In genomic region chr1:39128126-39128525, GRCh38 we compare ENCODE assay signal across 14 cellular contexts.
DNase-seq lines count a peak whose midpoint lies in the region; ATAC-seq and TF ChIP-seq lines count a peak whose summit lies in the region.
"Had no signal": no experiment of that assay in that cellular context is flagged by ENCODE, and none has a peak within 500 bp of the region (broad histone marks: within the 10 kb centered on the region; RNA-seq: fewer than 3 reads in every experiment).

No MANE protein-coding gene starts in this region.

- H3K9me3 ChIP-seq in tibial artery = no peaks in the 10 kb centered on the region

- intact Hi-C loops in tibial artery (cut with DNase I; ENCODE audit: low total_unique reads) = no loop called here

- TF ChIP-seq CTCF in RWPE1 (conservative IDR thresholded peaks at IDR 0.05; ENCODE audit: low read depth) (no peak), coronary artery (IDR thresholded peaks at IDR 0.05) (no peak), nephron (IDR thresholded peaks at IDR 0.05; ENCODE audit: unreplicated experiment in 3 of 3) (no peak), tibial artery (IDR thresholded peaks at IDR 0.05) (no peak)

- H3K4me3 ChIP-seq in coronary artery (no peak overlapping the region), tibial artery (no peak overlapping the region)

- CTCF ChIA-PET in RWPE1 (lab: Yijun Ruan, JAX) = interaction anchor here (0.5 to 1.2 kb wide), 4 partner anchors 11 to 220 kb away, joined by 3 read pairs; no protein-coding TSS in a partner anchor

- H3K27me3 ChIP-seq in tibial artery = no peaks in the 10 kb centered on the region

- no peaks in the 10 kb centered on the region for H3K27me3 Mint-ChIP-seq in nephron (ENCODE audit: low read depth)
- H3K27me3 Mint-ChIP-seq: progenitor cell of endocrine pancreas; stimulated activated memory B cell treated with anti-CD40 and anti-IgM and Interleukin-4, amounts not matched to agents 10 μg/mL and 1 μg/mL and 100 μg/mL, for 72 hours; T-cell had no signal

- H3K27ac ChIP-seq in RWPE1 (peak overlapping the region; percentile 51), coronary artery (peak overlapping the region; percentile 46 to 62), tibial artery (peak overlapping the region; percentile 56 to 67)

- DNase-seq in RWPE1 (ENCODE audit: low spot score) = no peak
- DNase-seq in coronary artery (ENCODE audit: low spot score) = no peak
- no peak for DNase-seq in tibial artery
- no peak for DNase-seq in NCI-H748 (lab: John Stamatoyannopoulos, UW; ENCODE audit: unreplicated experiment)
- no peak for DNase-seq in NCI-H446 treated with DMSO at 0.1 percent for 48 hours (lab: John Stamatoyannopoulos, UW)
- DNase-seq: activated CD8-positive, alpha-beta T cell treated with anti-CD3 and anti-CD28 coated beads, Interleukin-2, amount 10 ng/mL, durations not matched to agents 7 days and 5 days; central memory CD4-positive, alpha-beta T cell; NK-92 treated with Interleukin-12 subunit alpha and Interleukin-12 subunit beta, amount 100 ng/mL, for 24 hours; Right ventricle myocardium superior; T-cell had no signal

- no peak for ATAC-seq in GM21390 (IDR thresholded peaks at IDR 0.05; ENCODE audit: unreplicated experiment)
- ATAC-seq: activated CD8-positive, alpha-beta T cell treated with anti-CD3 and anti-CD28 coated beads, Interleukin-2, amount 10 ng/mL, durations not matched to agents 7 days and 5 days; stimulated activated memory B cell treated with anti-CD40 and anti-IgM and Interleukin-4, amounts not matched to agents 10 μg/mL and 1 μg/mL and 100 μg/mL, for 72 hours; T-cell had no signal

- peak overlapping the region; percentile 42 to 93 (median 81) for H3K27ac Mint-ChIP-seq in nephron
- H3K27ac Mint-ChIP-seq: activated CD8-positive, alpha-beta T cell treated with anti-CD3 and anti-CD28 coated beads, Interleukin-2, amount 10 ng/mL, durations not matched to agents 7 days and 5 days; progenitor cell of endocrine pancreas; stimulated activated memory B cell treated with anti-CD40 and anti-IgM and Interleukin-4, amounts not matched to agents 10 μg/mL and 1 μg/mL and 100 μg/mL, for 72 hours; T-cell had no signal

- POLR2A ChIA-PET in RWPE1 (lab: Yijun Ruan, JAX; ENCODE audit: low non-redundant PET) = no interaction called here

- no peaks in the 10 kb centered on the region for H3K9me3 Mint-ChIP-seq in nephron
- H3K9me3 Mint-ChIP-seq: stimulated activated memory B cell treated with anti-CD40 and anti-IgM and Interleukin-4, amounts not matched to agents 10 μg/mL and 1 μg/mL and 100 μg/mL, for 72 hours; T-cell had no signal

- H3K36me3 Mint-ChIP-seq in nephron (ENCODE audit: low read depth) = peaks cover 15% of the 10 kb centered on the region
- H3K36me3 Mint-ChIP-seq: T-cell had no signal

- H3K36me3 ChIP-seq in tibial artery = peaks cover 0 to 5% (median 4%) of the 10 kb centered on the region in 3 donors

- peaks cover 53% of the 10 kb centered on the region for H3K4me1 Mint-ChIP-seq in nephron

- H3K4me3 Mint-ChIP-seq in nephron = no peak overlapping the region
- H3K4me3 Mint-ChIP-seq: activated CD8-positive, alpha-beta T cell treated with anti-CD3 and anti-CD28 coated beads, Interleukin-2, amount 10 ng/mL, durations not matched to agents 7 days and 5 days; stimulated activated memory B cell treated with anti-CD40 and anti-IgM and Interleukin-4, amounts not matched to agents 10 μg/mL and 1 μg/mL and 100 μg/mL, for 72 hours; T-cell had no signal

- peaks cover 0 to 71% (median 52%) of the 10 kb centered on the region in 4 donors for H3K4me1 ChIP-seq in tibial artery
